In the genomic region with DNA sequence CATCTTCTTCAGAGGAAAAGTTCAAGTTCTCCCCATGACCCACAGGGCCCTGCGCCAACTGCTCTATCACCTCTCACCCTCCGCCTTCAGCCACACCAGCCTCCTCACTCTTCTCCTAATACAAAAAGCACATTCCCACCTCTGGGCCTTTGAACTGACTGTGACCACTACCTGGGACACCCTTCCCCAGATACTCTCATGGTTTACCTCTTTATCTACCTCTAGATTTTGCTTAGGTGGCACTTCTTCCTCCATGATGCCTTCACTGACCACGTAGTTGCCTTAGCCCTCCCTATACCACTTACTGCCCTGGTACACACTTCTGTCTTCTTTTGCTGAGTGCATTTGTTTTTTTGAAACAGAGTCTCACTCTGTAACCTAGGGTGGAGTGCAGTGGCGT, we compare ENCODE assay signal across 15 cellular contexts. TPM values are rescaled to one million over a fixed set of nuclear protein-coding genes. Genes with fewer than 3 reads are reported as not detected.
A peak's percentile ranks its signal among the peaks of the same experiment; 100 is the strongest.
DNase-seq lines count a peak whose midpoint lies in the region; ATAC-seq and TF ChIP-seq lines count a peak whose summit lies in the region.
"Had no signal": no experiment of that assay in that cellular context is flagged by ENCODE, and none has a peak within 500 bp of the region (broad histone marks: within the 10 kb centered on the region; RNA-seq: fewer than 3 reads in every experiment).

No MANE protein-coding gene starts in this region.

- peaks cover 18 to 27% of the 10 kb centered on the region in 2 donors for H3K36me3 ChIP-seq in body of pancreas (replicated peaks in 1 of 2; ENCODE audit: insufficient read depth in 1 of 2, low read depth in 2 of 2)

- H3K27me3 Mint-ChIP-seq in activated CD8-positive, alpha-beta memory T cell treated with anti-CD3 and anti-CD28 coated beads, Interleukin-2, amount 10 ng/mL, durations not matched to agents 7 days and 5 days = no peaks in the 10 kb centered on the region
- no peaks in the 10 kb centered on the region for H3K27me3 Mint-ChIP-seq in T-helper 17 cell
- H3K27me3 Mint-ChIP-seq in glutamatergic neuron (ENCODE audit: unreplicated experiment) = peaks cover 3% of the 10 kb centered on the region

- H3K4me1 Mint-ChIP-seq in activated CD8-positive, alpha-beta memory T cell treated with anti-CD3 and anti-CD28 coated beads, Interleukin-2, amount 10 ng/mL, durations not matched to agents 7 days and 5 days = peaks cover 15% of the 10 kb centered on the region
- H3K4me1 Mint-ChIP-seq in T-helper 17 cell (peaks cover 11% of the 10 kb centered on the region), glutamatergic neuron (ENCODE audit: low read depth, unreplicated experiment) (no peaks in the 10 kb centered on the region)

- CTCF ChIA-PET in activated CD8-positive, alpha-beta memory T cell treated with anti-CD3 and anti-CD28 coated beads, Interleukin-2, amount 10 ng/mL, durations not matched to agents 7 days and 5 days (lab: Charles Lee) = interaction anchor here (1.0 kb wide), 1 partner anchor 32 kb away, joined by 3 read pairs; a partner anchor contains a TSS

- no peaks in the 10 kb centered on the region for H3K27me3 ChIP-seq in body of pancreas

- H3K4me1 ChIP-seq in body of pancreas = peaks cover 8% of the 10 kb centered on the region

- intact Hi-C loops in body of pancreas (cut with DNase I) = no loop called here

- H3K4me3 Mint-ChIP-seq in activated CD8-positive, alpha-beta memory T cell treated with anti-CD3 and anti-CD28 coated beads, Interleukin-2, amount 10 ng/mL, durations not matched to agents 7 days and 5 days = no peak overlapping the region
- H3K4me3 Mint-ChIP-seq in T-helper 17 cell (no peak overlapping the region), glutamatergic neuron (ENCODE audit: unreplicated experiment) (no peak overlapping the region)
- H3K4me3 Mint-ChIP-seq: CD14-positive monocyte; CD8-positive, alpha-beta T cell had no signal

- TF ChIP-seq CTCF in glutamatergic neuron (IDR thresholded peaks at IDR 0.05; ENCODE audit: partially characterized antibody, unreplicated experiment) (no peak), body of pancreas (IDR thresholded peaks at IDR 0.05) (no peak)

- WGBS in body of pancreas, 2 donors = 98 to 100% methylated on average over 4 of the region's 4 CpGs

- no peak overlapping the region for H3K4me3 ChIP-seq in body of pancreas

- H3K27ac Mint-ChIP-seq in activated CD8-positive, alpha-beta memory T cell treated with anti-CD3 and anti-CD28 coated beads, Interleukin-2, amount 10 ng/mL, durations not matched to agents 7 days and 5 days = peak overlapping the region; percentile 11
- peak overlapping the region; percentile 32 for H3K27ac Mint-ChIP-seq in T-helper 17 cell
- H3K27ac Mint-ChIP-seq in glutamatergic neuron (ENCODE audit: unreplicated experiment) = peak overlapping the region; percentile 18
- H3K27ac Mint-ChIP-seq: CD8-positive, alpha-beta T cell; H9 had no signal

- ATAC-seq in activated CD8-positive, alpha-beta memory T cell treated with anti-CD3 and anti-CD28 coated beads, Interleukin-2, amount 10 ng/mL, durations not matched to agents 7 days and 5 days = no peak
- ATAC-seq in T-helper 17 cell (no peak), GM18502 (IDR thresholded peaks at IDR 0.05; ENCODE audit: poor library complexity, unreplicated experiment) (no peak), body of pancreas (no peak)
- ATAC-seq: CD8-positive, alpha-beta T cell had no signal

- no peaks in the 10 kb centered on the region for H3K9me3 Mint-ChIP-seq in activated CD8-positive, alpha-beta memory T cell treated with anti-CD3 and anti-CD28 coated beads, Interleukin-2, amount 10 ng/mL, durations not matched to agents 7 days and 5 days (ENCODE audit: low read depth)
- H3K9me3 Mint-ChIP-seq in glutamatergic neuron (ENCODE audit: unreplicated experiment) = peaks cover 13% of the 10 kb centered on the region
- H3K9me3 Mint-ChIP-seq: CD8-positive, alpha-beta T cell had no signal

- H3K36me3 Mint-ChIP-seq in activated CD8-positive, alpha-beta memory T cell treated with anti-CD3 and anti-CD28 coated beads, Interleukin-2, amount 10 ng/mL, durations not matched to agents 7 days and 5 days = peaks cover 41% of the 10 kb centered on the region
- H3K36me3 Mint-ChIP-seq in T-helper 17 cell (ENCODE audit: low read depth) (peaks cover 4% of the 10 kb centered on the region), glutamatergic neuron (ENCODE audit: unreplicated experiment) (peaks cover 10% of the 10 kb centered on the region)

- no peaks in the 10 kb centered on the region for H3K9me3 ChIP-seq in T-helper 17 cell (ENCODE audit: control insufficient read depth, low read length, poor library complexity, severe bottlenecking)
- H3K9me3 ChIP-seq in body of pancreas = no peaks in the 10 kb centered on the region

- no peak for DNase-seq in activated CD8-positive, alpha-beta memory T cell treated with anti-CD3 and anti-CD28 coated beads, Interleukin-2, amount 10 ng/mL, durations not matched to agents 7 days and 5 days
- DNase-seq in activated CD8-positive, alpha-beta memory T cell treated with anti-CD3 and anti-CD28 coated beads, Interleukin-2, amount 50 U/mL, for 48 hours = no peak
- DNase-seq in T-helper 17 cell (no peak), glutamatergic neuron (no peak), body of pancreas (no peak), UCSD-AML1 (lab: John Stamatoyannopoulos, UW; ENCODE audit: unreplicated experiment) (no peak)
- DNase-seq: CD8-positive, alpha-beta T cell; COR-L47; DMS153; DMS79 treated with DMSO at 0.1 percent for 48 hours; EL; GOT3; H9 had no signal

- no peak for TF ChIP-seq POLR2A in body of pancreas (IDR thresholded peaks at IDR 0.05)

- H3K27ac ChIP-seq in body of pancreas = no peak overlapping the region

RNA-seq across cellular contexts. Expression of a gene that starts 3.9 kb away (rescaled TPM):
- 1 to 10 TPM; 2.2 to 2.5 TPM for total RNA-seq in activated CD8-positive, alpha-beta memory T cell treated with anti-CD3 and anti-CD28 coated beads, Interleukin-2, amount 10 ng/mL, durations not matched to agents 7 days and 5 days
- total RNA-seq in T-helper 17 cell (under 1 TPM; 0.52 to 0.86 TPM), glutamatergic neuron (ENCODE audit: unreplicated experiment) (0.59 TPM), body of pancreas (not detected)

RNA-seq across cellular contexts. Expression of a gene that starts 10.6 kb away (rescaled TPM):
- 100 to 1,000 TPM in 1 of 2 experiments, 10 to 100 TPM in 1; 96.6 to 131 TPM for total RNA-seq in activated CD8-positive, alpha-beta memory T cell treated with anti-CD3 and anti-CD28 coated beads, Interleukin-2, amount 10 ng/mL, durations not matched to agents 7 days and 5 days
- total RNA-seq in T-helper 17 cell (10 to 100 TPM; 23.2 to 28.3 TPM), glutamatergic neuron (ENCODE audit: unreplicated experiment) (71.6 TPM), body of pancreas (10 to 100 TPM; 25.9 to 35.6 TPM)

RNA-seq across cellular contexts. Expression of a gene that starts 15.4 kb away (rescaled TPM):
- 100 to 1,000 TPM; 745 to 898 TPM for total RNA-seq in activated CD8-positive, alpha-beta memory T cell treated with anti-CD3 and anti-CD28 coated beads, Interleukin-2, amount 10 ng/mL, durations not matched to agents 7 days and 5 days
- total RNA-seq in T-helper 17 cell (100 to 1,000 TPM; 418 to 472 TPM), glutamatergic neuron (ENCODE audit: unreplicated experiment) (543 TPM), body of pancreas (100 to 1,000 TPM; 298 to 388 TPM)

RNA-seq across cellular contexts. Expression of a gene that starts 22.7 kb away (rescaled TPM):
- total RNA-seq in activated CD8-positive, alpha-beta memory T cell treated with anti-CD3 and anti-CD28 coated beads, Interleukin-2, amount 10 ng/mL, durations not matched to agents 7 days and 5 days = 100 to 1,000 TPM; 164 to 168 TPM
- 10 to 100 TPM; 74.1 to 82.1 TPM for total RNA-seq in T-helper 17 cell
- total RNA-seq in glutamatergic neuron (ENCODE audit: unreplicated experiment) = 62.1 TPM
- 10 to 100 TPM; 53.7 to 94.6 TPM for total RNA-seq in body of pancreas

RNA-seq across cellular contexts. Expression of a gene that starts 32.0 kb away (rescaled TPM):
- 10 to 100 TPM; 38.7 to 46.1 TPM for total RNA-seq in activated CD8-positive, alpha-beta memory T cell treated with anti-CD3 and anti-CD28 coated beads, Interleukin-2, amount 10 ng/mL, durations not matched to agents 7 days and 5 days
- total RNA-seq in T-helper 17 cell (10 to 100 TPM; 34.0 to 36.2 TPM), glutamatergic neuron (ENCODE audit: unreplicated experiment) (34.2 TPM), body of pancreas (10 to 100 TPM; 17.4 to 57.7 TPM)
